1 cellular context compared by ENCODE assay signal in the genomic region with DNA sequence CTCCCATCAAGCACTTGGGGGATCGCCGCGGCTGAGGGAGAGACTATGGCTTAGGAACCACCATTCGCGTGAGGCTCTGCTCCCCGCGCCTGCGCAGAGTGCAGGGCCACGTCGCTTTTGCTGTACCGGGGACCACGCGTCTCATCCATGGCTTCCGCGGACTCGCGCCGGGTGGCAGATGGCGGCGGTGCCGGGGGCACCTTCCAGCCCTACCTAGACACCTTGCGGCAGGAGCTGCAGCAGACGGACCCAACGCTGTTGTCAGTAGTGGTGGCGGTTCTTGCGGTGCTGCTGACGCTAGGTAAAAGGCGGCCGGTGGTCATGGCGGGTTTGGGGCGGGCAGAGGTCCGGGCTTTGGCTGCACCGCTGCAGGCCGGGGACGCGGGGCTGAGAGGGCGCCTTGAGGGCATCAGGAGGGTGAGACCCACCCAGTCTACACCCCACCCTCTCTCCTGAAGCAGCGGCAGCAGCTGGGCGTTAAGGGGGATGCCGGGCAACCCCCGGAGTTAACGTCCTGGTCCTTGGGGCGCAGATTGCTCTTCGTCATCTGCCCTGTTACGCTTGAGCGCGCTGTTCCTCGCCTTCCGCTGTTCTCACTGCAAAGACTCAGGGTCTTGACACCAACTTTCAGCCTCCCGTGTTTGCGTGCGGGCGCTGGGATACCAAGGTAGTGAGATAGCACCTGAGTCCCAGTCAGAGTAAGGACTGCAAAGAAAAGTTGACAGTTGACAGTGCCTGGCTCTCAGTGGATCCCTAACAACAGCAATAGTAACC.
TF ChIP-seq lines count a peak whose summit lies in the region.

A gene with protein sequence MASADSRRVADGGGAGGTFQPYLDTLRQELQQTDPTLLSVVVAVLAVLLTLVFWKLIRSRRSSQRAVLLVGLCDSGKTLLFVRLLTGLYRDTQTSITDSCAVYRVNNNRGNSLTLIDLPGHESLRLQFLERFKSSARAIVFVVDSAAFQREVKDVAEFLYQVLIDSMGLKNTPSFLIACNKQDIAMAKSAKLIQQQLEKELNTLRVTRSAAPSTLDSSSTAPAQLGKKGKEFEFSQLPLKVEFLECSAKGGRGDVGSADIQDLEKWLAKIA (plus strand): TSS at position 114 of the 774 bp plus-strand sequence. CDS start 34 bp downstream, at position 148.

TF ChIP-seq in K562, 482 proteins besides CTCF, POLR2A, EP300 and RAD21 (continued from another document and continues in another):
- TF ChIP-seq, protein P1, sequence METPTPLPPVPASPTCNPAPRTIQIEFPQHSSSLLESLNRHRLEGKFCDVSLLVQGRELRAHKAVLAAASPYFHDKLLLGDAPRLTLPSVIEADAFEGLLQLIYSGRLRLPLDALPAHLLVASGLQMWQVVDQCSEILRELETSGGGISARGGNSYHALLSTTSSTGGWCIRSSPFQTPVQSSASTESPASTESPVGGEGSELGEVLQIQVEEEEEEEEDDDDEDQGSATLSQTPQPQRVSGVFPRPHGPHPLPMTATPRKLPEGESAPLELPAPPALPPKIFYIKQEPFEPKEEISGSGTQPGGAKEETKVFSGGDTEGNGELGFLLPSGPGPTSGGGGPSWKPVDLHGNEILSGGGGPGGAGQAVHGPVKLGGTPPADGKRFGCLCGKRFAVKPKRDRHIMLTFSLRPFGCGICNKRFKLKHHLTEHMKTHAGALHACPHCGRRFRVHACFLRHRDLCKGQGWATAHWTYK (CRISPR knock-in tag; IDR thresholded peaks at IDR 0.05), result 0 out of 2 replicates have a peak, but pooled peaks have one; percentile 21
- TF ChIP-seq KDM5B (IDR thresholded peaks at IDR 0.05; ENCODE audit: insufficient replicate concordance, low read depth, low read length) (peak; percentile 85), RBM22 (IDR thresholded peaks at IDR 0.05; ENCODE audit: low read depth, low read length, poor library complexity, severe bottlenecking) (no peak), HSF4 (CRISPR knock-in tag; IDR thresholded peaks at IDR 0.05; ENCODE audit: borderline replicate concordance) (no peak), POLR2AphosphoS5 (IDR thresholded peaks at IDR 0.05; ENCODE audit: control insufficient read depth, insufficient read depth, low read depth, low read length) (peak; percentile 72; the same call in 1 of the 2 replicates), HNRNPL (IDR thresholded peaks at IDR 0.05; ENCODE audit: low read depth, low read length) (no peak), TARDBP (IDR thresholded peaks at IDR 0.05) (no peak), YBX1 (IDR thresholded peaks at IDR 0.05) (no peak), CAMTA2 (CRISPR knock-in tag; conservative IDR thresholded peaks at IDR 0.05) (no peak), PTTG1 (tag; IDR thresholded peaks at IDR 0.05; ENCODE audit: low read depth) (no peak), TCF3 (CRISPR knock-in tag; IDR thresholded peaks at IDR 0.05) (no peak), MEF2D (tag; conservative IDR thresholded peaks at IDR 0.05; ENCODE audit: low read depth) (no peak), ARNT (IDR thresholded peaks at IDR 0.05) (no peak), U2AF1 (optimal IDR thresholded peaks at IDR 0.05; ENCODE audit: low read depth, low read length) (no peak), ZNF431 (CRISPR knock-in tag; IDR thresholded peaks at IDR 0.05) (no peak), POLR3G (IDR thresholded peaks at IDR 0.05; ENCODE audit: extremely low read depth, insufficient read length, insufficient replicate concordance) (no peak), SIRT6 (IDR thresholded peaks at IDR 0.05; ENCODE audit: low read depth, low read length) (no peak), DDX20 (tag; IDR thresholded peaks at IDR 0.05; ENCODE audit: low read depth) (no peak), DPF2 (IDR thresholded peaks at IDR 0.05) (no peak), SOX6 (IDR thresholded peaks at IDR 0.05) (no peak), SMC3 (conservative IDR thresholded peaks at IDR 0.05; ENCODE audit: insufficient read depth, low read depth, low read length) (no peak)
- TF ChIP-seq, protein P2, sequence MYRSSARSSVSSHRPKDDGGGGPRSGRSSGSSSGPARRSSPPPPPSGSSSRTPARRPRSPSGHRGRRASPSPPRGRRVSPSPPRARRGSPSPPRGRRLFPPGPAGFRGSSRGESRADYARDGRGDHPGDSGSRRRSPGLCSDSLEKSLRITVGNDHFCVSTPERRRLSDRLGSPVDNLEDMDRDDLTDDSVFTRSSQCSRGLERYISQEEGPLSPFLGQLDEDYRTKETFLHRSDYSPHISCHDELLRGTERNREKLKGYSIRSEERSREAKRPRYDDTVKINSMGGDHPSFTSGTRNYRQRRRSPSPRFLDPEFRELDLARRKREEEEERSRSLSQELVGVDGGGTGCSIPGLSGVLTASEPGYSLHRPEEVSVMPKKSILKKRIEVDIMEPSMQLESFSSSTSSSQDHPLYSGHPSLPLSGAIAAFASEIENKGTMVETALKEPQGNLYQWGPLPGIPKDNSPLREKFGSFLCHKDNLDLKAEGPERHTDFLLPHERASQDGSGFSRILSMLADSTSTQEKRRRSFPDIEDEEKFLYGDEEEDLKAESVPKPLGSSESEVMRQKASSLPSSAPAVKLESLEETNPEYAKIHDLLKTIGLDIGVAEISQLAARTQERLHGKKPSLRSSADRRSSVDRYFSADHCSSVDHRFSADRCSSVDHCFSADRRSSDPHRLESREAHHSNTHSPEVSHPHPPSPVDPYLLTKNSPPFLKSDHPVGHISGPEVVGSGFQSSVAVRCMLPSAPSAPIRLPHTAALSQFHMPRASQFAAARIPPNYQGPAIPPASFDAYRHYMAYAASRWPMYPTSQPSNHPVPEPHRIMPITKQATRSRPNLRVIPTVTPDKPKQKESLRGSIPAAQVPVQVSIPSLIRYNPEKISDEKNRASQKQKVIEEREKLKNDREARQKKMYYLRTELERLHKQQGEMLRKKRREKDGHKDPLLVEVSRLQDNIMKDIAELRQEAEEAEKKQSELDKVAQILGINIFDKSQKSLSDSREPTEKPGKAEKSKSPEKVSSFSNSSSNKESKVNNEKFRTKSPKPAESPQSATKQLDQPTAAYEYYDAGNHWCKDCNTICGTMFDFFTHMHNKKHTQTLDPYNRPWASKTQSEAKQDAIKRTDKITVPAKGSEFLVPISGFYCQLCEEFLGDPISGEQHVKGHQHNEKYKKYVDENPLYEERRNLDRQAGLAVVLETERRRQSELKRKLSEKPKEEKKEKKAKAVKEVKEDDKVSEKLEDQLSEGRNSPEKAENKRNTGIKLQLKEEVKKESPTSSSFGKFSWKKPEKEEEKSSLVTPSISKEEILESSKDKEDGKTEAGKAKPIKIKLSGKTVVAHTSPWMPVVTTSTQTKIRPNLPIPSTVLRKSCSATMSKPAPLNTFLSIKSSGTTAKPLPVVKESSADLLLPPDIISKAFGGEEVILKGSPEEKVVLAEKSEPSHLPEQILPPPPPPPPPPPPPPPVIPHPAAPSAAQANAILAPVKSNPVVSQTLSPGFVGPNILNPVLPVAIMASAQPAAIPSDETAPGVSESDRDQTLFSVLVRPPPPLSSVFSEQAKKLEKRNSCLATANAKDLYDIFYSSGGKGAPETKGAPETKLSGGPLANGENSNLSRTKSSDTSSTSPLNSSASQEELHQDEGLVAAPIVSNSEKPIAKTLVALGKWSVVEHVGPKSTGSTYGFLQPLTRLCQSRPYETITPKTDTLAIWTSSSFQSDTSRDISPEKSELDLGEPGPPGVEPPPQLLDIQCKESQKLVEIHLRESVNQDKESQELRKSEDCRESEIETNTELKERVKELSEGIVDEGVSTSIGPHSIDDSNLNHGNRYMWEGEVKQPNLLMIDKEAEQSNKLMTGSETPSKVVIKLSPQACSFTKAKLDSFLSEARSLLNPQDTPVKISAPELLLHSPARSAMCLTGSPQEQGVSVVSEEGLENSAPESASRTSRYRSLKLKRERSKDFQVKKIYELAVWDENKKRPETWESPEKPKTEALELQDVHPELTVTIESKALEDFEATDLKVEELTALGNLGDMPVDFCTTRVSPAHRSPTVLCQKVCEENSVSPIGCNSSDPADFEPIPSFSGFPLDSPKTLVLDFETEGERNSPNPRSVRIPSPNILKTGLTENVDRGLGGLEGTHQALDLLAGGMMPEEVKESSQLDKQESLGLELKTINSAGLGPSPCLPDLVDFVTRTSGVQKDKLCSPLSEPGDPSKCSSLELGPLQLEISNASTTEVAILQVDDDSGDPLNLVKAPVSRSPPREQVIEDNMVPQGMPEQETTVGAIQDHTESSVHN (IDR thresholded peaks at IDR 0.05; ENCODE audit: borderline replicate concordance in 1 of 2, low read depth in 1 of 2), result no peak
- TF ChIP-seq, protein P3, sequence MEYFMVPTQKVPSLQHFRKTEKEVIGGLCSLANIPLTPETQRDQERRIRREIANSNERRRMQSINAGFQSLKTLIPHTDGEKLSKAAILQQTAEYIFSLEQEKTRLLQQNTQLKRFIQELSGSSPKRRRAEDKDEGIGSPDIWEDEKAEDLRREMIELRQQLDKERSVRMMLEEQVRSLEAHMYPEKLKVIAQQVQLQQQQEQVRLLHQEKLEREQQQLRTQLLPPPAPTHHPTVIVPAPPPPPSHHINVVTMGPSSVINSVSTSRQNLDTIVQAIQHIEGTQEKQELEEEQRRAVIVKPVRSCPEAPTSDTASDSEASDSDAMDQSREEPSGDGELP (CRISPR knock-in tag; IDR thresholded peaks at IDR 0.05; ENCODE audit: borderline replicate concordance), result peak; percentile 60
- TF ChIP-seq, protein P4, sequence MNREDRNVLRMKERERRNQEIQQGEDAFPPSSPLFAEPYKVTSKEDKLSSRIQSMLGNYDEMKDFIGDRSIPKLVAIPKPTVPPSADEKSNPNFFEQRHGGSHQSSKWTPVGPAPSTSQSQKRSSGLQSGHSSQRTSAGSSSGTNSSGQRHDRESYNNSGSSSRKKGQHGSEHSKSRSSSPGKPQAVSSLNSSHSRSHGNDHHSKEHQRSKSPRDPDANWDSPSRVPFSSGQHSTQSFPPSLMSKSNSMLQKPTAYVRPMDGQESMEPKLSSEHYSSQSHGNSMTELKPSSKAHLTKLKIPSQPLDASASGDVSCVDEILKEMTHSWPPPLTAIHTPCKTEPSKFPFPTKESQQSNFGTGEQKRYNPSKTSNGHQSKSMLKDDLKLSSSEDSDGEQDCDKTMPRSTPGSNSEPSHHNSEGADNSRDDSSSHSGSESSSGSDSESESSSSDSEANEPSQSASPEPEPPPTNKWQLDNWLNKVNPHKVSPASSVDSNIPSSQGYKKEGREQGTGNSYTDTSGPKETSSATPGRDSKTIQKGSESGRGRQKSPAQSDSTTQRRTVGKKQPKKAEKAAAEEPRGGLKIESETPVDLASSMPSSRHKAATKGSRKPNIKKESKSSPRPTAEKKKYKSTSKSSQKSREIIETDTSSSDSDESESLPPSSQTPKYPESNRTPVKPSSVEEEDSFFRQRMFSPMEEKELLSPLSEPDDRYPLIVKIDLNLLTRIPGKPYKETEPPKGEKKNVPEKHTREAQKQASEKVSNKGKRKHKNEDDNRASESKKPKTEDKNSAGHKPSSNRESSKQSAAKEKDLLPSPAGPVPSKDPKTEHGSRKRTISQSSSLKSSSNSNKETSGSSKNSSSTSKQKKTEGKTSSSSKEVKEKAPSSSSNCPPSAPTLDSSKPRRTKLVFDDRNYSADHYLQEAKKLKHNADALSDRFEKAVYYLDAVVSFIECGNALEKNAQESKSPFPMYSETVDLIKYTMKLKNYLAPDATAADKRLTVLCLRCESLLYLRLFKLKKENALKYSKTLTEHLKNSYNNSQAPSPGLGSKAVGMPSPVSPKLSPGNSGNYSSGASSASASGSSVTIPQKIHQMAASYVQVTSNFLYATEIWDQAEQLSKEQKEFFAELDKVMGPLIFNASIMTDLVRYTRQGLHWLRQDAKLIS (CRISPR knock-in tag; IDR thresholded peaks at IDR 0.05), result no peak
- TF ChIP-seq, protein P5, sequence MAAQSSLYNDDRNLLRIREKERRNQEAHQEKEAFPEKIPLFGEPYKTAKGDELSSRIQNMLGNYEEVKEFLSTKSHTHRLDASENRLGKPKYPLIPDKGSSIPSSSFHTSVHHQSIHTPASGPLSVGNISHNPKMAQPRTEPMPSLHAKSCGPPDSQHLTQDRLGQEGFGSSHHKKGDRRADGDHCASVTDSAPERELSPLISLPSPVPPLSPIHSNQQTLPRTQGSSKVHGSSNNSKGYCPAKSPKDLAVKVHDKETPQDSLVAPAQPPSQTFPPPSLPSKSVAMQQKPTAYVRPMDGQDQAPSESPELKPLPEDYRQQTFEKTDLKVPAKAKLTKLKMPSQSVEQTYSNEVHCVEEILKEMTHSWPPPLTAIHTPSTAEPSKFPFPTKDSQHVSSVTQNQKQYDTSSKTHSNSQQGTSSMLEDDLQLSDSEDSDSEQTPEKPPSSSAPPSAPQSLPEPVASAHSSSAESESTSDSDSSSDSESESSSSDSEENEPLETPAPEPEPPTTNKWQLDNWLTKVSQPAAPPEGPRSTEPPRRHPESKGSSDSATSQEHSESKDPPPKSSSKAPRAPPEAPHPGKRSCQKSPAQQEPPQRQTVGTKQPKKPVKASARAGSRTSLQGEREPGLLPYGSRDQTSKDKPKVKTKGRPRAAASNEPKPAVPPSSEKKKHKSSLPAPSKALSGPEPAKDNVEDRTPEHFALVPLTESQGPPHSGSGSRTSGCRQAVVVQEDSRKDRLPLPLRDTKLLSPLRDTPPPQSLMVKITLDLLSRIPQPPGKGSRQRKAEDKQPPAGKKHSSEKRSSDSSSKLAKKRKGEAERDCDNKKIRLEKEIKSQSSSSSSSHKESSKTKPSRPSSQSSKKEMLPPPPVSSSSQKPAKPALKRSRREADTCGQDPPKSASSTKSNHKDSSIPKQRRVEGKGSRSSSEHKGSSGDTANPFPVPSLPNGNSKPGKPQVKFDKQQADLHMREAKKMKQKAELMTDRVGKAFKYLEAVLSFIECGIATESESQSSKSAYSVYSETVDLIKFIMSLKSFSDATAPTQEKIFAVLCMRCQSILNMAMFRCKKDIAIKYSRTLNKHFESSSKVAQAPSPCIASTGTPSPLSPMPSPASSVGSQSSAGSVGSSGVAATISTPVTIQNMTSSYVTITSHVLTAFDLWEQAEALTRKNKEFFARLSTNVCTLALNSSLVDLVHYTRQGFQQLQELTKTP (IDR thresholded peaks at IDR 0.05; ENCODE audit: low read depth in 1 of 2, partially characterized antibody in 2 of 2), result no peak
- TF ChIP-seq, protein P6, sequence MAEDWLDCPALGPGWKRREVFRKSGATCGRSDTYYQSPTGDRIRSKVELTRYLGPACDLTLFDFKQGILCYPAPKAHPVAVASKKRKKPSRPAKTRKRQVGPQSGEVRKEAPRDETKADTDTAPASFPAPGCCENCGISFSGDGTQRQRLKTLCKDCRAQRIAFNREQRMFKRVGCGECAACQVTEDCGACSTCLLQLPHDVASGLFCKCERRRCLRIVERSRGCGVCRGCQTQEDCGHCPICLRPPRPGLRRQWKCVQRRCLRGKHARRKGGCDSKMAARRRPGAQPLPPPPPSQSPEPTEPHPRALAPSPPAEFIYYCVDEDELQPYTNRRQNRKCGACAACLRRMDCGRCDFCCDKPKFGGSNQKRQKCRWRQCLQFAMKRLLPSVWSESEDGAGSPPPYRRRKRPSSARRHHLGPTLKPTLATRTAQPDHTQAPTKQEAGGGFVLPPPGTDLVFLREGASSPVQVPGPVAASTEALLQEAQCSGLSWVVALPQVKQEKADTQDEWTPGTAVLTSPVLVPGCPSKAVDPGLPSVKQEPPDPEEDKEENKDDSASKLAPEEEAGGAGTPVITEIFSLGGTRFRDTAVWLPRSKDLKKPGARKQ (CRISPR knock-in tag; IDR thresholded peaks at IDR 0.05), result no peak
